25 cellular contexts compared by ENCODE assay signal in genomic region chr2:133287709-133288108, GRCh38.
A peak's percentile ranks its signal among the peaks of the same experiment; 100 is the strongest.
DNase-seq lines count a peak whose midpoint lies in the region; ATAC-seq and TF ChIP-seq lines count a peak whose summit lies in the region.
"Had no signal": no experiment of that assay in that cellular context is flagged by ENCODE, and none has a peak within 500 bp of the region (broad histone marks: within the 10 kb centered on the region; RNA-seq: fewer than 3 reads in every experiment).

No MANE protein-coding gene starts in this region.

- CTCF ChIA-PET in PC-3 (lab: Charles Lee): no interaction called here

- ATAC-seq in PC-3: peak; percentile 62
- ATAC-seq: natural killer cell treated with Interleukin-12 subunit alpha and Interleukin-12 subunit beta and Interleukin-15 and Interleukin-18, amount 100 ng/mL, for 72 hours had no signal

- H3K27me3 ChIP-seq in PC-3 (ENCODE audit: low read length): no peaks in the 10 kb centered on the region
- H3K27me3 ChIP-seq in fibroblast of lung (ENCODE audit: control insufficient read depth, insufficient read depth, low read length): no peaks in the 10 kb centered on the region
- H3K27me3 ChIP-seq: esophagus squamous epithelium had no signal

- no peaks in the 10 kb centered on the region for H3K79me2 ChIP-seq in PC-3 (ENCODE audit: low read length)
- H3K79me2 ChIP-seq in fibroblast of lung (ENCODE audit: control insufficient read depth, insufficient read depth, low read length): no peaks in the 10 kb centered on the region

- H3K4me3 ChIP-seq in PC-3 (ENCODE audit: low read length) (no peak overlapping the region), fibroblast of lung (replicated peaks in 1 of 4; ENCODE audit: control extremely low read depth in 1 of 4, insufficient read depth in 1 of 4, low read depth in 3 of 4, low read length in 4 of 4) (no peak overlapping the region), skeletal muscle cell (ENCODE audit: low read depth, low read length) (no peak overlapping the region)
- H3K4me3 ChIP-seq: esophagus squamous epithelium, SJCRH30, thoracic aorta had no signal

- H2AFZ ChIP-seq in PC-3 (ENCODE audit: low read length) (no peak overlapping the region), fibroblast of lung (ENCODE audit: low read length) (no peak overlapping the region)

- peaks cover 6% of the 10 kb centered on the region for H3K36me3 Mint-ChIP-seq in type B pancreatic cell
- H3K36me3 Mint-ChIP-seq: natural killer cell treated with Interleukin-12 subunit alpha and Interleukin-12 subunit beta and Interleukin-15 and Interleukin-18, amount 100 ng/mL, for 72 hours had no signal

- intact Hi-C loops in PC-3 (cut with micrococcal nuclease): loop anchor here (5.0 kb wide), 1 partner anchor 35 kb away; no protein-coding TSS in a partner anchor

- H3K36me3 ChIP-seq in PC-3 (ENCODE audit: low read depth, low read length) (no peaks in the 10 kb centered on the region), fibroblast of lung (ENCODE audit: control insufficient read depth, insufficient read depth, low read length) (no peaks in the 10 kb centered on the region)
- H3K36me3 ChIP-seq: esophagus squamous epithelium, SJCRH30, thoracic aorta had no signal

- H3F3A ChIP-seq in PC-3 (ENCODE audit: low read length, unreplicated experiment): no peaks in the 10 kb centered on the region

- peak overlapping the region; percentile 49 for H3K27ac ChIP-seq in PC-3 (ENCODE audit: low read length)
- H3K27ac ChIP-seq in fibroblast of lung (ENCODE audit: insufficient read depth, low read length): peak overlapping the region; percentile 62
- H3K27ac ChIP-seq in caudate nucleus (ENCODE audit: low read depth, low read length): no peak overlapping the region
- H3K27ac ChIP-seq: esophagus squamous epithelium, HL-60, KMS-11, SJCRH30, thoracic aorta had no signal

- H3K27me3 Mint-ChIP-seq in type B pancreatic cell: no peaks in the 10 kb centered on the region
- H3K27me3 Mint-ChIP-seq: CD4-positive, alpha-beta T cell; natural killer cell treated with Interleukin-12 subunit alpha and Interleukin-12 subunit beta and Interleukin-15 and Interleukin-18, amount 100 ng/mL, for 72 hours had no signal

- H3K9me3 ChIP-seq in PC-3 (ENCODE audit: low read length) (no peaks in the 10 kb centered on the region), fibroblast of lung (ENCODE audit: control insufficient read depth, insufficient read depth, low read depth, low read length) (no peaks in the 10 kb centered on the region)
- H3K9me3 ChIP-seq: esophagus squamous epithelium, SJCRH30, thoracic aorta had no signal

- no peaks in the 10 kb centered on the region for H3K9me2 ChIP-seq in PC-3 (replicated peaks; ENCODE audit: low read length)

- peaks cover 7% of the 10 kb centered on the region for H3K4me1 Mint-ChIP-seq in type B pancreatic cell (ENCODE audit: unreplicated experiment)

- POLR2A ChIA-PET in PC-3 (lab: Charles Lee; ENCODE audit: unreplicated experiment): interaction anchor here (0.7 kb wide), 1 partner anchor 70 kb away, joined by 4 read pairs; no protein-coding TSS in a partner anchor

- H3K9me3 Mint-ChIP-seq in type B pancreatic cell: no peaks in the 10 kb centered on the region
- H3K9me3 Mint-ChIP-seq: CD4-positive, alpha-beta T cell had no signal

- no peak overlapping the region for H3K9ac ChIP-seq in PC-3 (ENCODE audit: low read length)
- no peak overlapping the region for H3K9ac ChIP-seq in fibroblast of lung (ENCODE audit: insufficient read depth, low read length)
- H3K9ac ChIP-seq: KMS-11 had no signal

- H4K20me1 ChIP-seq in PC-3 (ENCODE audit: low read length) (no peaks in the 10 kb centered on the region), fibroblast of lung (ENCODE audit: control insufficient read depth, extremely low read depth, insufficient read depth, low read length) (no peaks in the 10 kb centered on the region)

- DNase-seq in EL: peak; percentile 89
- peak; percentile 55 for DNase-seq in PC-3
- DNase-seq in fibroblast of lung (ENCODE audit: low read depth in 2 of 2): peak; percentile 76 to 85
- peak; percentile 54 for DNase-seq in skeletal muscle cell (ENCODE audit: low read depth)
- DNase-seq in type B pancreatic cell (ENCODE audit: extremely low spot score, unreplicated experiment): no peak
- no peak for DNase-seq in activated effector memory CD4-positive, alpha-beta T cell treated with anti-CD3 and anti-CD28 coated beads, Interleukin-2, amount 50 U/mL, for 16 hours
- DNase-seq in activated CD4-positive, alpha-beta T cell treated with anti-CD3 and anti-CD28 coated beads for 1 hour: no peak
- DNase-seq in caudate nucleus (lab: John Stamatoyannopoulos, UW): no peak
- DNase-seq: activated CD8-positive, alpha-beta memory T cell treated with anti-CD3 and anti-CD28 coated beads for 24 hours; CD4-positive, alpha-beta T cell; central memory CD4-positive, alpha-beta T cell; DND-41; effector CD8-positive, alpha-beta T cell; esophagus squamous epithelium; hippocampal formation; kidney; NCI-H1092 treated with DMSO at 0.1 percent for 48 hours; NCI-H2107; NCI-H526 treated with DMSO at 0.1 percent for 48 hours; SJCRH30 had no signal

- TF ChIP-seq CTCF in PC-3 (conservative IDR thresholded peaks at IDR 0.05; ENCODE audit: low read depth, low read length) (no peak), fibroblast of lung (conservative IDR thresholded peaks at IDR 0.05 in 1 of 2, IDR thresholded peaks at IDR 0.05 in 1 of 2; ENCODE audit: low read depth in 1 of 2, low read length in 2 of 2) (no peak), type B pancreatic cell (conservative IDR thresholded peaks at IDR 0.05) (no peak)

- H3K27ac Mint-ChIP-seq in type B pancreatic cell: no peak overlapping the region
- H3K27ac Mint-ChIP-seq: CD4-positive, alpha-beta T cell; natural killer cell treated with Interleukin-12 subunit alpha and Interleukin-12 subunit beta and Interleukin-15 and Interleukin-18, amount 100 ng/mL, for 72 hours; progenitor cell of endocrine pancreas had no signal

- no peak overlapping the region for H3K4me3 Mint-ChIP-seq in type B pancreatic cell
- H3K4me3 Mint-ChIP-seq: CD4-positive, alpha-beta T cell; natural killer cell treated with Interleukin-12 subunit alpha and Interleukin-12 subunit beta and Interleukin-15 and Interleukin-18, amount 100 ng/mL, for 72 hours had no signal

- H3K4me1 ChIP-seq in PC-3 (ENCODE audit: insufficient read depth, low read length): peaks cover 22% of the 10 kb centered on the region
- peaks cover 3% of the 10 kb centered on the region for H3K4me1 ChIP-seq in fibroblast of lung (ENCODE audit: control insufficient read depth, extremely low read depth, insufficient read depth, low read length)
- H3K4me1 ChIP-seq: esophagus squamous epithelium had no signal

- BruUV-seq in PC-3 (replicated peaks; lab: Mats Ljungman, UMichigan): no TSS peak

- H3K4me2 ChIP-seq in PC-3 (ENCODE audit: low read length) (no peak overlapping the region), fibroblast of lung (ENCODE audit: extremely low read depth, insufficient read depth, low read length) (no peak overlapping the region)
- H3K4me2 ChIP-seq: KMS-11 had no signal

Comparison
In these comparisons a context has a peak if more than half of its experiments do, and no peak if none do; other contexts are left out.
1. DNase-seq: peak in EL (single experiment), PC-3 (single experiment), fibroblast of lung (2 of 2) and skeletal muscle cell (single experiment); none in type B pancreatic cell (single experiment), activated effector memory CD4-positive, alpha-beta T cell treated with anti-CD3 and anti-CD28 coated beads, Interleukin-2, amount 50 U/mL, for 16 hours (single experiment), activated CD4-positive, alpha-beta T cell treated with anti-CD3 and anti-CD28 coated beads for 1 hour (single experiment) and caudate nucleus (0 of 61).